9 cellular contexts compared by ENCODE assay signal in the genomic region with DNA sequence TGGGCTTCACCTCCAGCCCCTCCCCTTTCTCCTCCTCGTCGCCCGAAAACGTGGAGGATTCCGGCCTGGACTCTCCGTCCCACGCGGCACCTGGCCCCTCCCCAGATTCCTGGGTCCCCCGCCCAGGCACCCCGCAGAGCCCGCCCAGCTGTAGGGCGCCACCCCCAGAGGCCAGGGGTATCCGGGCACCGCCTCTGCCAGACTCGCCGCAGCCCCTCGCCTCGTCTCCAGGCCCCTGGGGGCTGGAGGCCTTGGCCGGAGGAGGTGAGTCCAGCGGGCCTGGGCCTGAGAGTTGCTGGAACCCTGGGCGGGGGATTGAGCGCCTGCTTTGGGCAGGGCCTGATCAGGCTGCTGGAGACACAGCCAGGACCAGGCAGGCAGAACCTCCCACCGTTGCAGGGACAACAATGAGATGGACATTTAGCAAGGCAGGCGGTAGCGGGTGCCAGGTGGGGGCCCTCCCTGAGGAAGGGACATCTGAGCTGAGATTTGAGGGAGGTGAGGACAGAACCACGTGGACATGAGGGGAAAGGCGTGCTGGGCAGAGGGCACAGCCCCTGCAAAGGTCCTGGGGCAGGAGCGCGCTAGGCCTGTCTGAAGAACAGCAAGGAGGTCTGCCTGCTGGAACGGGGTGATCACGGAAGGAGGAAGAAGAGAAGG. TPM values are rescaled to one million over a fixed set of nuclear protein-coding genes. Genes with fewer than 3 reads are reported as not detected.
DNase-seq lines count a peak whose midpoint lies in the region; ATAC-seq and TF ChIP-seq lines count a peak whose summit lies in the region.
"Had no signal": no experiment of that assay in that cellular context is flagged by ENCODE, and none has a peak within 500 bp of the region (broad histone marks: within the 10 kb centered on the region; RNA-seq: fewer than 3 reads in every experiment).

No MANE protein-coding gene starts in this region.

- no peaks in the 10 kb centered on the region for H3K27me3 Mint-ChIP-seq in activated naive CD8-positive, alpha-beta T cell
- H3K27me3 Mint-ChIP-seq in activated naive CD8-positive, alpha-beta T cell treated with anti-CD3 and anti-CD28 coated beads for 36 hours = no peaks in the 10 kb centered on the region
- no peaks in the 10 kb centered on the region for H3K27me3 Mint-ChIP-seq in central memory CD8-positive, alpha-beta T cell
- peaks cover 11% of the 10 kb centered on the region for H3K27me3 Mint-ChIP-seq in type B pancreatic cell
- no peaks in the 10 kb centered on the region for H3K27me3 Mint-ChIP-seq in T-cell

- TF ChIP-seq CTCF in left lung (IDR thresholded peaks at IDR 0.05) (no peak), type B pancreatic cell (conservative IDR thresholded peaks at IDR 0.05) (no peak)

- peak overlapping the region in 1 of 2 donors; percentile 37 for H3K4me3 ChIP-seq in left lung
- H3K4me3 ChIP-seq: gastrocnemius medialis had no signal

- no peak for ATAC-seq in central memory CD8-positive, alpha-beta T cell (replicated peaks; ENCODE audit: extremely low read depth, poor library complexity, severe bottlenecking)
- ATAC-seq in left lung = peak; percentile 22
- ATAC-seq in GM21786 (IDR thresholded peaks at IDR 0.05; ENCODE audit: unreplicated experiment) = no peak
- no peak for ATAC-seq in T-cell (replicated peaks in 1 of 4)
- ATAC-seq in GM19324 (IDR thresholded peaks at IDR 0.05; ENCODE audit: low FRiP score, unreplicated experiment) = no peak
- ATAC-seq: gastrocnemius medialis had no signal

- intact Hi-C loops in left lung (cut with DNase I) = no loop called here

- CTCF ChIA-PET in T-cell (lab: Charles Lee) = no interaction called here

- H3K4me1 ChIP-seq in left lung = peaks cover 6 to 17% of the 10 kb centered on the region in 2 donors
- H3K4me1 ChIP-seq: gastrocnemius medialis had no signal

- H3K4me1 Mint-ChIP-seq in activated naive CD8-positive, alpha-beta T cell (ENCODE audit: low read depth) = peaks cover 11% of the 10 kb centered on the region
- H3K4me1 Mint-ChIP-seq in activated naive CD8-positive, alpha-beta T cell treated with anti-CD3 and anti-CD28 coated beads for 36 hours = peaks cover 16% of the 10 kb centered on the region
- peaks cover 5% of the 10 kb centered on the region for H3K4me1 Mint-ChIP-seq in central memory CD8-positive, alpha-beta T cell
- peaks cover 9% of the 10 kb centered on the region for H3K4me1 Mint-ChIP-seq in type B pancreatic cell (ENCODE audit: unreplicated experiment)
- peaks cover 0 to 16% (median 13%) of the 10 kb centered on the region in 3 donors for H3K4me1 Mint-ChIP-seq in T-cell

- H3K4me3 Mint-ChIP-seq in activated naive CD8-positive, alpha-beta T cell = no peak overlapping the region
- H3K4me3 Mint-ChIP-seq in activated naive CD8-positive, alpha-beta T cell treated with anti-CD3 and anti-CD28 coated beads for 36 hours = no peak overlapping the region
- no peak overlapping the region for H3K4me3 Mint-ChIP-seq in central memory CD8-positive, alpha-beta T cell
- H3K4me3 Mint-ChIP-seq in type B pancreatic cell = peak overlapping the region; percentile 61
- no peak overlapping the region for H3K4me3 Mint-ChIP-seq in T-cell

- peaks cover 0 to 46% of the 10 kb centered on the region in 2 donors for H3K27me3 ChIP-seq in left lung

- POLR2A ChIA-PET in T-cell (lab: Charles Lee) = no interaction called here

- H3K9me3 ChIP-seq in left lung = no peaks in the 10 kb centered on the region
- H3K9me3 ChIP-seq: gastrocnemius medialis had no signal

- H3K27ac Mint-ChIP-seq in activated naive CD8-positive, alpha-beta T cell = peak overlapping the region; percentile 59
- H3K27ac Mint-ChIP-seq in activated naive CD8-positive, alpha-beta T cell treated with anti-CD3 and anti-CD28 coated beads for 36 hours = no peak overlapping the region
- peak overlapping the region; percentile 73 for H3K27ac Mint-ChIP-seq in central memory CD8-positive, alpha-beta T cell (ENCODE audit: low read depth)
- H3K27ac Mint-ChIP-seq in type B pancreatic cell (peak overlapping the region; percentile 36), T-cell (no peak overlapping the region)

- peaks cover 0 to 24% of the 10 kb centered on the region in 2 donors for H3K36me3 ChIP-seq in left lung
- H3K36me3 ChIP-seq: gastrocnemius medialis had no signal

- peak overlapping the region in 1 of 2 donors; percentile 31 for H3K27ac ChIP-seq in left lung
- H3K27ac ChIP-seq: gastrocnemius medialis had no signal

- no peak for DNase-seq in activated naive CD8-positive, alpha-beta T cell treated with anti-CD3 and anti-CD28 coated beads for 36 hours
- no peak for DNase-seq in central memory CD8-positive, alpha-beta T cell (ENCODE audit: low spot score in 2 of 2)
- peak in 1 of 2 donors; percentile 85 for DNase-seq in left lung
- DNase-seq in type B pancreatic cell (ENCODE audit: extremely low spot score, unreplicated experiment) = no peak
- DNase-seq in T-cell = no peak

- peaks cover 4% of the 10 kb centered on the region for H3K36me3 Mint-ChIP-seq in activated naive CD8-positive, alpha-beta T cell
- peaks cover 25% of the 10 kb centered on the region for H3K36me3 Mint-ChIP-seq in activated naive CD8-positive, alpha-beta T cell treated with anti-CD3 and anti-CD28 coated beads for 36 hours
- peaks cover 12% of the 10 kb centered on the region for H3K36me3 Mint-ChIP-seq in central memory CD8-positive, alpha-beta T cell (ENCODE audit: insufficient read depth)
- H3K36me3 Mint-ChIP-seq in type B pancreatic cell (no peaks in the 10 kb centered on the region), T-cell (peaks cover 19% of the 10 kb centered on the region)

- H3K9me3 Mint-ChIP-seq in activated naive CD8-positive, alpha-beta T cell (ENCODE audit: low read depth) = no peaks in the 10 kb centered on the region
- no peaks in the 10 kb centered on the region for H3K9me3 Mint-ChIP-seq in activated naive CD8-positive, alpha-beta T cell treated with anti-CD3 and anti-CD28 coated beads for 36 hours
- no peaks in the 10 kb centered on the region for H3K9me3 Mint-ChIP-seq in central memory CD8-positive, alpha-beta T cell
- H3K9me3 Mint-ChIP-seq in type B pancreatic cell (no peaks in the 10 kb centered on the region), T-cell (no peaks in the 10 kb centered on the region)

RNA-seq across cellular contexts. Expression of a gene that starts 16.2 kb away (rescaled TPM):
- not detected for total RNA-seq in activated naive CD8-positive, alpha-beta T cell treated with anti-CD3 and anti-CD28 coated beads for 36 hours
- 1 to 10 TPM; 2.1 to 5.2 TPM for total RNA-seq in left lung
- total RNA-seq in type B pancreatic cell (ENCODE audit: low replicate concordance) = 12.3 and 22.6 TPM in 2 replicates
- total RNA-seq in T-cell = 1 to 10 TPM in 1 of 5 donors, under 1 TPM in 4; 0.12 to 1.2 (median 0.79) TPM

RNA-seq across cellular contexts. Expression of a gene that starts 27.5 kb away (rescaled TPM):
- total RNA-seq in activated naive CD8-positive, alpha-beta T cell treated with anti-CD3 and anti-CD28 coated beads for 36 hours = 10 to 100 TPM; 35.8 to 38.7 TPM
- total RNA-seq in left lung (10 to 100 TPM in 1 of 2 donors, 1 to 10 TPM in 1; 3.0 to 12.7 TPM), type B pancreatic cell (ENCODE audit: low replicate concordance) (2.5 and 4.4 TPM in 2 replicates), T-cell (100 to 1,000 TPM in 3 of 5 donors, 10 to 100 TPM in 2; 63.0 to 129 (median 118) TPM)

RNA-seq across cellular contexts. Expression of a gene that starts 42.6 kb away (rescaled TPM):
- 1 to 10 TPM; 1.7 to 1.8 TPM for total RNA-seq in activated naive CD8-positive, alpha-beta T cell treated with anti-CD3 and anti-CD28 coated beads for 36 hours
- total RNA-seq in left lung (under 1 TPM in 1 of 2 donors, not detected in 1; 0.76 TPM), type B pancreatic cell (ENCODE audit: low replicate concordance) (not detected in 2 replicates), T-cell (1 to 10 TPM; 4.3 to 8.9 (median 5.4) TPM)
- total RNA-seq: gastrocnemius medialis had no signal

RNA-seq across cellular contexts. Expression of a gene that starts 59.5 kb away (rescaled TPM):
- total RNA-seq in activated naive CD8-positive, alpha-beta T cell treated with anti-CD3 and anti-CD28 coated beads for 36 hours = 10 to 100 TPM; 61.0 to 62.2 TPM
- total RNA-seq in left lung = 10 to 100 TPM; 65.1 to 82.2 TPM
- total RNA-seq in type B pancreatic cell (ENCODE audit: low replicate concordance) = 87.1 and 93.6 TPM in 2 replicates
- 10 to 100 TPM; 32.8 to 78.5 (median 66.0) TPM for total RNA-seq in T-cell

Comparison
In these comparisons a context has a peak if more than half of its experiments do, and no peak if none do; other contexts are left out.
1. H3K27ac Mint-ChIP-seq: peak in activated naive CD8-positive, alpha-beta T cell (single experiment), central memory CD8-positive, alpha-beta T cell (single experiment) and type B pancreatic cell (single experiment); none in activated naive CD8-positive, alpha-beta T cell treated with anti-CD3 and anti-CD28 coated beads for 36 hours (single experiment) and T-cell (0 of 2).